ENCODE assay signal across 8 cellular contexts in genomic region chr1:28642056-28642846, GRCh38. TPM values are rescaled to one million over a fixed set of nuclear protein-coding genes. Genes with fewer than 3 reads are reported as not detected.
DNase-seq lines count a peak whose midpoint lies in the region; ATAC-seq lines count a peak whose summit lies in the region.

No MANE protein-coding gene starts in this region.

- peak overlapping the region; percentile 94 for H3K27ac Mint-ChIP-seq in activated CD8-positive, alpha-beta memory T cell treated with anti-CD3 and anti-CD28 coated beads, Interleukin-2, amount 10 ng/mL, durations not matched to agents 7 days and 5 days
- H3K27ac Mint-ChIP-seq in activated CD4-positive, alpha-beta memory T cell treated with anti-CD3 and anti-CD28 coated beads, Interleukin-2, amount 10 ng/mL, durations not matched to agents 7 days and 5 days: peak overlapping the region; percentile 96

- intact Hi-C loops in Right ventricle myocardium superior (cut with DNase I): loop anchor here (5.0 kb wide), 1 partner anchor 95 kb away; the partner anchor contains the start of gene YTHDF2

- H3K36me3 Mint-ChIP-seq in activated CD8-positive, alpha-beta memory T cell treated with anti-CD3 and anti-CD28 coated beads, Interleukin-2, amount 10 ng/mL, durations not matched to agents 7 days and 5 days: peaks cover 4% of the 10 kb centered on the region
- peaks cover 9% of the 10 kb centered on the region for H3K36me3 Mint-ChIP-seq in activated CD4-positive, alpha-beta memory T cell treated with anti-CD3 and anti-CD28 coated beads, Interleukin-2, amount 10 ng/mL, durations not matched to agents 7 days and 5 days (ENCODE audit: low read depth)

- ATAC-seq in activated CD8-positive, alpha-beta memory T cell treated with anti-CD3 and anti-CD28 coated beads, Interleukin-2, amount 10 ng/mL, durations not matched to agents 7 days and 5 days: peak; percentile 12
- ATAC-seq in HG03159 (IDR thresholded peaks at IDR 0.05; ENCODE audit: unreplicated experiment) (peak; percentile 31), Right ventricle myocardium superior (ENCODE audit: poor library complexity) (peak; percentile 41)

- H3K4me3 Mint-ChIP-seq in activated CD8-positive, alpha-beta memory T cell treated with anti-CD3 and anti-CD28 coated beads, Interleukin-2, amount 10 ng/mL, durations not matched to agents 7 days and 5 days: peak overlapping the region; percentile 97
- H3K4me3 Mint-ChIP-seq in activated CD4-positive, alpha-beta memory T cell treated with anti-CD3 and anti-CD28 coated beads, Interleukin-2, amount 10 ng/mL, durations not matched to agents 7 days and 5 days: peak overlapping the region; percentile 96

- H3K9me3 Mint-ChIP-seq in activated CD8-positive, alpha-beta memory T cell treated with anti-CD3 and anti-CD28 coated beads, Interleukin-2, amount 10 ng/mL, durations not matched to agents 7 days and 5 days (ENCODE audit: low read depth): no peaks in the 10 kb centered on the region
- H3K9me3 Mint-ChIP-seq in activated CD4-positive, alpha-beta memory T cell treated with anti-CD3 and anti-CD28 coated beads, Interleukin-2, amount 10 ng/mL, durations not matched to agents 7 days and 5 days: no peaks in the 10 kb centered on the region

- H3K27me3 Mint-ChIP-seq in activated CD8-positive, alpha-beta memory T cell treated with anti-CD3 and anti-CD28 coated beads, Interleukin-2, amount 10 ng/mL, durations not matched to agents 7 days and 5 days: no peaks in the 10 kb centered on the region
- no peaks in the 10 kb centered on the region for H3K27me3 Mint-ChIP-seq in activated CD4-positive, alpha-beta memory T cell treated with anti-CD3 and anti-CD28 coated beads, Interleukin-2, amount 10 ng/mL, durations not matched to agents 7 days and 5 days

- CTCF ChIA-PET in activated CD8-positive, alpha-beta memory T cell treated with anti-CD3 and anti-CD28 coated beads, Interleukin-2, amount 10 ng/mL, durations not matched to agents 7 days and 5 days (lab: Charles Lee): interaction anchor here (0.9 to 3.7 kb wide), 14 partner anchors 9 to 313 kb away, joined by 3 to 31 read pairs (median 6); partner anchors contain the start of genes GMEB1, MED18 and YTHDF2
- CTCF ChIA-PET in activated CD4-positive, alpha-beta memory T cell treated with anti-CD3 and anti-CD28 coated beads, Interleukin-2, amount 10 ng/mL, durations not matched to agents 7 days and 5 days (lab: Charles Lee): interaction anchor here (1.1 to 4.6 kb wide), 7 partner anchors 15 to 539 kb away, joined by 4 to 73 read pairs (median 11); partner anchors contain the start of genes GMEB1, SRSF4 and YTHDF2

- no peak for DNase-seq in activated CD8-positive, alpha-beta memory T cell treated with anti-CD3 and anti-CD28 coated beads, Interleukin-2, amount 10 ng/mL, durations not matched to agents 7 days and 5 days
- DNase-seq in activated CD8-positive, alpha-beta memory T cell treated with anti-CD3 and anti-CD28 coated beads for 24 hours: no peak
- DNase-seq in activated CD4-positive, alpha-beta memory T cell treated with anti-CD3 and anti-CD28 coated beads, Interleukin-2, amount 10 ng/mL, durations not matched to agents 7 days and 5 days: no peak
- DNase-seq in Right ventricle myocardium superior: no peak
- DNase-seq in putamen (ENCODE audit: low spot score): peak; percentile 15
- DNase-seq in NCI-H2029 treated with DMSO at 0.1 percent for 48 hours (lab: John Stamatoyannopoulos, UW): no peak
- no peak for DNase-seq in stimulated activated CD4-positive, alpha-beta T cell treated with anti-CD3 and anti-CD28 coated beads, Interleukin-2, amount 100 ng/mL, for 48 hours

- POLR2A ChIA-PET in activated CD4-positive, alpha-beta memory T cell treated with anti-CD3 and anti-CD28 coated beads, Interleukin-2, amount 10 ng/mL, durations not matched to agents 7 days and 5 days (lab: Charles Lee): interaction anchor here (0.7 to 11.9 kb wide), 25 partner anchors 10 to 540 kb away, joined by 3 to 441 read pairs (median 6); partner anchors contain the start of genes EPB41, GMEB1, MED18 and RCC1

- H3K4me1 Mint-ChIP-seq in activated CD8-positive, alpha-beta memory T cell treated with anti-CD3 and anti-CD28 coated beads, Interleukin-2, amount 10 ng/mL, durations not matched to agents 7 days and 5 days: peaks cover 41% of the 10 kb centered on the region
- peaks cover 46% of the 10 kb centered on the region for H3K4me1 Mint-ChIP-seq in activated CD4-positive, alpha-beta memory T cell treated with anti-CD3 and anti-CD28 coated beads, Interleukin-2, amount 10 ng/mL, durations not matched to agents 7 days and 5 days

RNA-seq across cellular contexts. Expression of gene TAF12, which starts 0.6 kb away (rescaled TPM):
- 10 to 100 TPM; 30.4 to 33.0 TPM for total RNA-seq in activated CD8-positive, alpha-beta memory T cell treated with anti-CD3 and anti-CD28 coated beads, Interleukin-2, amount 10 ng/mL, durations not matched to agents 7 days and 5 days
- 10 to 100 TPM; 33.8 to 34.0 TPM for total RNA-seq in activated CD4-positive, alpha-beta memory T cell treated with anti-CD3 and anti-CD28 coated beads, Interleukin-2, amount 10 ng/mL, durations not matched to agents 7 days and 5 days
- total RNA-seq in Right ventricle myocardium superior: 27.4 TPM

RNA-seq across cellular contexts. Expression of gene RNU11, which starts 6.1 kb away (rescaled TPM):
- total RNA-seq in activated CD8-positive, alpha-beta memory T cell treated with anti-CD3 and anti-CD28 coated beads, Interleukin-2, amount 10 ng/mL, durations not matched to agents 7 days and 5 days: not detected
- total RNA-seq in activated CD4-positive, alpha-beta memory T cell treated with anti-CD3 and anti-CD28 coated beads, Interleukin-2, amount 10 ng/mL, durations not matched to agents 7 days and 5 days: not detected
- total RNA-seq in Right ventricle myocardium superior: not detected

RNA-seq across cellular contexts. Expression of gene GMEB1, which starts 26.3 kb away (rescaled TPM):
- total RNA-seq in activated CD8-positive, alpha-beta memory T cell treated with anti-CD3 and anti-CD28 coated beads, Interleukin-2, amount 10 ng/mL, durations not matched to agents 7 days and 5 days: 10 to 100 TPM; 33.0 to 38.2 TPM
- 10 to 100 TPM; 27.7 to 28.7 TPM for total RNA-seq in activated CD4-positive, alpha-beta memory T cell treated with anti-CD3 and anti-CD28 coated beads, Interleukin-2, amount 10 ng/mL, durations not matched to agents 7 days and 5 days
- 4.9 TPM for total RNA-seq in Right ventricle myocardium superior

RNA-seq across cellular contexts. Expression of gene RAB42, which starts 50.2 kb away (rescaled TPM):
- not detected for total RNA-seq in activated CD8-positive, alpha-beta memory T cell treated with anti-CD3 and anti-CD28 coated beads, Interleukin-2, amount 10 ng/mL, durations not matched to agents 7 days and 5 days
- not detected for total RNA-seq in activated CD4-positive, alpha-beta memory T cell treated with anti-CD3 and anti-CD28 coated beads, Interleukin-2, amount 10 ng/mL, durations not matched to agents 7 days and 5 days
- 1.4 TPM for total RNA-seq in Right ventricle myocardium superior
